In the genomic region with DNA sequence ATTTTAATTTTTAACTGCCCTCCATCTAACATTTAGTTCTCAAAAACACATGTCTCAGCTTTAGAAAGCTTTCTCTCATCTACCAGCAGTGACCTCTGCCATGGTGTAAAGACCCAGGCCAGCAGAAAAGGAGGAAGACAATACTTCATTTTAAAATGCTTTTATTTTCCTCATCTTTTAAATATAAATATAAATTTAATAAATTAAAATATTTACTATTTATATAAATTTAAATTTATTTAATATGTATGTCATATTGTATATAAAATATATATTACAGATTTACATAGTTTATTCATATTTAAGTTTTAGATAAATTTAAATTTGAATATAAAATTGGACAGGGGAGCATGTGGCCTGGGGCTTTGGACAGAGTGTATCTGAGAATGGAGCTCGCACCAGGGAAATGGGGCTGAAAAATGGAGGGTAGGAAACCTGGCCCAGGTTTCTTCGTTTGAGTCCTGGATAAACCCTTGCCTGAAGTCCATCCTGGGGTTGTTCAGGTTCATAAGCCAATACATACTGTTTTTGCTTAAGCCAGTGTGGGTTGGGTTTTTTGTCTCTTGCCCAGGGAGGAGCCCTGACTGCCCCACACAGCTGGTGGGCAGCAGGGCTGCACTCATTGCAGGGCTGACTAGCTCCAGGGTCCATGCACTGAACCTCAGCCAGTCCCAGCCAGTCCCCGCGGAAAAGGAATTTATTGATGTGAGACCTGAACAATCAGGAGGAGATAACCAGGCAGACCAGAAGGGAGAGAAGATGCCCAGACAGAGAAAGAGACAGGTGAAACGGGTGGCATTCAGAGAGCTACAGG, we compare ENCODE assay signal across 11 cellular contexts.
"Had no signal": no experiment of that assay in that cellular context is flagged by ENCODE, and none has a peak within 500 bp of the region (broad histone marks: within the 10 kb centered on the region; RNA-seq: fewer than 3 reads in every experiment).

No MANE protein-coding gene starts in this region.

- ATAC-seq: gastroesophageal sphincter, heart right ventricle, psoas muscle had no signal

- FAIRE-seq: bronchial epithelial cell had no signal

- H3K36me3 ChIP-seq: ascending aorta, gastroesophageal sphincter, heart right ventricle, sigmoid colon, SJSA1, tibial artery had no signal

- DNase-seq: erythroblast; heart right ventricle; psoas muscle; sigmoid colon; stimulated activated CD4-positive, alpha-beta T cell treated with anti-CD3 and anti-CD28 coated beads, Interleukin-1b, Interleukin-23, amount 100 ng/mL, for 48 hours; T-helper 2 cell; tibial artery had no signal

- H3K4me1 ChIP-seq: ascending aorta, gastroesophageal sphincter, psoas muscle, sigmoid colon, tibial artery had no signal

- H3K27me3 ChIP-seq: ascending aorta, gastroesophageal sphincter, sigmoid colon, SJSA1 had no signal

- H3K9me3 ChIP-seq: ascending aorta, gastroesophageal sphincter, heart right ventricle, psoas muscle, sigmoid colon, SJSA1, tibial artery had no signal

- H3K27ac ChIP-seq: ascending aorta, gastroesophageal sphincter, heart right ventricle, psoas muscle, sigmoid colon, SJSA1, tibial artery had no signal

- H3K4me3 ChIP-seq: ascending aorta, gastroesophageal sphincter, heart right ventricle, psoas muscle, sigmoid colon, SJSA1, tibial artery had no signal
